Comparison of ENCODE assay signal across 25 cellular contexts in the genomic region with DNA sequence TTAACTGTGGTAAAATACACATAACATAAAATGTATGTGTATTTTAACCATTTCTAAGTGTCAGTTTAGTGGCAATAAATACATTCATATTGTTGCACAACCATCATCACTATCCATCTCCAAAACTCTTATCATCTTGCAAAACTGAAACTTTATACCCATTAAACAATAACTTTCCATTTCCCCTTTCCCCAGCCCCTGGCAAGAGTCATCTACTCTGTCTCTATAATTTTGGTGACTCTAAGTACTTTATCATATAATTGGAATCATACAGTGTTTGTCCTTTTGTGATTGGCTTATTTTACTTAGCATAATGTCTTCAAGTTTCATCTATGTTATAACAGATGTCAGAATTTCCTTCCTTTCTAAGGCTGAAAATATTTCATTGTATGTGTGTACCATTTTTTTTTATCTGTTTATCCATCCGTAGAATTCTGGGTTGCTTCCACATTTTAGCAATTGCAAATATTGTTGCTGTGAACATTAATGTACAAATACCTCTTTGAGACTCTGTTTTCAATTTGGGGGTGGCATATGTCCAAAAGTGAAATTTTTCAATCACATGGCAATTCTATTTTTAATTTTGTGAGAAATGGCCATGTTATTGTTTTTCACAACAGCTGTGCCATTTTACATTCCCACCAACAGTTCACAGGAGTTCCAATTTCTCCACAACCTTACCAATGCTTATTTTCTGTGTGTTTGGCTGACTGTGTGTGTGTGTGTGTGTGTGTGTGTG.
A peak's percentile ranks its signal among the peaks of the same experiment; 100 is the strongest.
DNase-seq lines count a peak whose midpoint lies in the region; ATAC-seq, FAIRE-seq and TF ChIP-seq lines count a peak whose summit lies in the region.
"Had no signal": no experiment of that assay in that cellular context is flagged by ENCODE, and none has a peak within 500 bp of the region (broad histone marks: within the 10 kb centered on the region; RNA-seq: fewer than 3 reads in every experiment).

No MANE protein-coding gene starts in this region.

- H3K9me3 ChIP-seq in SK-N-SH (0 out of 2 replicates have a peak, but pooled peaks cover 3% of the 10 kb centered on the region), endothelial cell of umbilical vein (replicated peaks; ENCODE audit: control insufficient read depth, insufficient read depth, low read length) (no peaks in the 10 kb centered on the region), aorta (ENCODE audit: control insufficient read depth, low read length) (no peaks in the 10 kb centered on the region), mammary epithelial cell (replicated peaks; ENCODE audit: insufficient read depth, low read length) (no peaks in the 10 kb centered on the region)
- H3K9me3 ChIP-seq: SJCRH30, vagina had no signal

- no peak for TF ChIP-seq POLR2A in endothelial cell of umbilical vein (IDR thresholded peaks at IDR 0.05; ENCODE audit: low read depth, low read length)

- 5% methylated on average over 1 of the region's 1 CpG for WGBS in SK-N-SH (ENCODE audit: low lambda C conversion rate)
- 0 to 8% methylated on average over 1 of the region's 1 CpG for WGBS in aorta, 2 donors
- WGBS in mammary epithelial cell (ENCODE audit: low coverage, missing lambda C conversion rate), result 80% methylated on average over 1 of the region's 1 CpG

- H3K9me1 ChIP-seq in endothelial cell of umbilical vein (replicated peaks; ENCODE audit: control insufficient read depth, extremely low read depth, insufficient read depth, low read length), result no peaks in the 10 kb centered on the region

- no peaks in the 10 kb centered on the region for H4K20me1 ChIP-seq in SK-N-SH (ENCODE audit: insufficient read depth)
- H4K20me1 ChIP-seq in endothelial cell of umbilical vein (replicated peaks; ENCODE audit: control insufficient read depth, extremely low read depth, insufficient read depth, low read length), result no peaks in the 10 kb centered on the region
- no peaks in the 10 kb centered on the region for H4K20me1 ChIP-seq in mammary epithelial cell (ENCODE audit: insufficient read depth, low read length)

- H3K27me3 ChIP-seq in SK-N-SH (ENCODE audit: insufficient read depth) (no peaks in the 10 kb centered on the region), endothelial cell of umbilical vein (ENCODE audit: control insufficient read depth in 2 of 2, insufficient read depth in 2 of 2, low read length in 2 of 2) (no peaks in the 10 kb centered on the region), aorta (ENCODE audit: control insufficient read depth in 1 of 2, insufficient read depth in 2 of 2, low read length in 1 of 2) (no peaks in the 10 kb centered on the region), mammary epithelial cell (ENCODE audit: insufficient read depth, low read length) (no peaks in the 10 kb centered on the region)
- H3K27me3 ChIP-seq: brain microvascular endothelial cell, SJCRH30, vagina had no signal

- BruUV-seq in endothelial cell of umbilical vein (replicated peaks; lab: Mats Ljungman, UMichigan), result no TSS peak
- no TSS peak for BruUV-seq in mammary epithelial cell (replicated peaks; lab: Mats Ljungman, UMichigan)

- CTCF ChIA-PET in SK-N-SH (lab: Yijun Ruan, JAX) (no interaction called here), endothelial cell of umbilical vein (lab: Charles Lee) (no interaction called here), mammary epithelial cell (lab: Charles Lee; ENCODE audit: low non-redundant PET) (no interaction called here)

- no peaks in the 10 kb centered on the region for H3F3A ChIP-seq in SK-N-SH (replicated peaks; ENCODE audit: insufficient read depth)

- no peak for TF ChIP-seq RAD21 in SK-N-SH (IDR thresholded peaks at IDR 0.05; ENCODE audit: low read length)

- DNase-seq in SK-N-SH (no peak), MV-4-11 (lab: John Stamatoyannopoulos, UW) (peak; percentile 82), endothelial cell of umbilical vein (ENCODE audit: low read depth, low spot score) (peak; percentile 1), aorta (no peak), mammary epithelial cell (no peak), NCI-H2081 treated with DMSO at 0.1 percent for 48 hours (lab: John Stamatoyannopoulos, UW) (no peak)
- DNase-seq in stimulated activated CD4-positive, alpha-beta T cell treated with anti-CD3 and anti-CD28 coated beads, Interleukin-4, amount 100 ng/mL, for 1 hour, result no peak
- DNase-seq: 8988T; activated CD4-positive, alpha-beta T cell treated with anti-CD3 and anti-CD28 coated beads, Interleukin-2, amount 50 U/mL, for 1 hour; brain microvascular endothelial cell; EL; glutamatergic neuron; GOT3; left cardiac atrium; mesendoderm; naive thymus-derived CD8-positive, alpha-beta T cell; NCI-H1417 treated with DMSO at 0.1 percent for 48 hours; NCI-H2171; NCI-H748 treated with DMSO at 0.1 percent for 48 hours; SJCRH30; WERI-Rb-1 had no signal

- H3K9me2 ChIP-seq in SK-N-SH, result no peaks in the 10 kb centered on the region

- no peaks in the 10 kb centered on the region for H3K79me2 ChIP-seq in SK-N-SH (ENCODE audit: insufficient read depth)
- H3K79me2 ChIP-seq in endothelial cell of umbilical vein (ENCODE audit: control insufficient read depth, insufficient read depth, low read length), result no peaks in the 10 kb centered on the region
- no peaks in the 10 kb centered on the region for H3K79me2 ChIP-seq in mammary epithelial cell (ENCODE audit: insufficient read depth, low read length)

- FAIRE-seq in endothelial cell of umbilical vein (lab: Jason Lieb, UNC), result no peak
- FAIRE-seq: HTR-8/SVneo had no signal

- no peaks in the 10 kb centered on the region for H3K36me3 ChIP-seq in SK-N-SH (replicated peaks in 1 of 2; ENCODE audit: control insufficient read depth in 1 of 2, insufficient read depth in 2 of 2, low read length in 1 of 2)
- no peaks in the 10 kb centered on the region for H3K36me3 ChIP-seq in endothelial cell of umbilical vein (ENCODE audit: control insufficient read depth in 2 of 2, extremely low read depth in 1 of 2, insufficient read depth in 2 of 2, low read length in 2 of 2)
- no peaks in the 10 kb centered on the region for H3K36me3 ChIP-seq in aorta (ENCODE audit: control insufficient read depth in 1 of 2, insufficient read depth in 2 of 2, low read length in 1 of 2)
- H3K36me3 ChIP-seq in mammary epithelial cell (ENCODE audit: insufficient read depth, low read length), result no peaks in the 10 kb centered on the region
- H3K36me3 ChIP-seq: brain microvascular endothelial cell, SJCRH30, vagina, WERI-Rb-1 had no signal

- H3K4me1 ChIP-seq in SK-N-SH (ENCODE audit: control insufficient read depth in 1 of 2, insufficient read depth in 2 of 2, low read depth in 1 of 2, low read length in 1 of 2), result no peaks in the 10 kb centered on the region; a peak in 1 of 4 replicates
- no peaks in the 10 kb centered on the region for H3K4me1 ChIP-seq in endothelial cell of umbilical vein (ENCODE audit: control insufficient read depth, extremely low read depth, insufficient read depth, low read length)
- no peaks in the 10 kb centered on the region for H3K4me1 ChIP-seq in aorta (ENCODE audit: control insufficient read depth in 1 of 2, insufficient read depth in 2 of 2, low read length in 2 of 2)
- no peaks in the 10 kb centered on the region for H3K4me1 ChIP-seq in mammary epithelial cell (ENCODE audit: insufficient read depth, low read length)
- H3K4me1 ChIP-seq: SJCRH30, vagina had no signal

- POLR2A ChIA-PET in SK-N-SH (lab: Yijun Ruan, JAX), result no interaction called here
- POLR2A ChIA-PET in endothelial cell of umbilical vein (lab: Charles Lee), result no interaction called here

- in situ Hi-C loops in mammary epithelial cell (cut with MboI; ENCODE audit: low sequenced_read_pairs in 2 of 2), result no loop called here

- TF ChIP-seq EP300 in SK-N-SH (IDR thresholded peaks at IDR 0.05; ENCODE audit: borderline replicate concordance in 1 of 2, low read depth in 1 of 2, low read length in 1 of 2), result no peak

- no peak overlapping the region for H3K4me2 ChIP-seq in SK-N-SH
- no peak overlapping the region for H3K4me2 ChIP-seq in endothelial cell of umbilical vein (ENCODE audit: insufficient read depth, low read length)
- H3K4me2 ChIP-seq in mammary epithelial cell (ENCODE audit: insufficient read depth, low read depth, low read length), result no peak overlapping the region

- ATAC-seq in SK-N-SH treated with all-trans-retinoic acid at 6 μM for 48 hours, result peak; percentile 72
- peak; percentile 71 for ATAC-seq in aorta (ENCODE audit: low FRiP score)
- ATAC-seq: left cardiac atrium; naive thymus-derived CD8-positive, alpha-beta T cell had no signal

- TF ChIP-seq CTCF in SK-N-SH (IDR thresholded peaks at IDR 0.05) (no peak), endothelial cell of umbilical vein (IDR thresholded peaks at IDR 0.05; ENCODE audit: extremely low read depth in 1 of 2, insufficient read depth in 1 of 2, low read depth in 1 of 2, low read length in 2 of 2) (no peak), mammary epithelial cell (conservative IDR thresholded peaks at IDR 0.05 in 1 of 2, IDR thresholded peaks at IDR 0.05 in 1 of 2; ENCODE audit: extremely low read depth in 1 of 2, insufficient read depth in 1 of 2, low read depth in 1 of 2, low read length in 2 of 2) (no peak)

- dilution Hi-C loops in endothelial cell of umbilical vein (cut with MboI; ENCODE audit: extremely low pct_ligation_motif_present, low sequenced_read_pairs) (no loop called here), mammary epithelial cell (cut with HindIII; ENCODE audit: low sequenced_read_pairs) (no loop called here)

- intact Hi-C loops in endothelial cell of umbilical vein (cut with micrococcal nuclease) (no loop called here), aorta (cut with DNase I) (no loop called here), mammary epithelial cell (cut with micrococcal nuclease) (no loop called here)

- H3K9ac ChIP-seq in SK-N-SH (no peak overlapping the region), endothelial cell of umbilical vein (replicated peaks; ENCODE audit: extremely low read depth, insufficient read depth, low read length) (no peak overlapping the region), mammary epithelial cell (ENCODE audit: insufficient read depth, low read length) (no peak overlapping the region)

- peak overlapping the region in 1 of 2 experiments; percentile 32; a peak in 2 of 4 replicates for H3K27ac ChIP-seq in SK-N-SH (ENCODE audit: low read depth in 2 of 2, low read length in 1 of 2)
- no peak overlapping the region for H3K27ac ChIP-seq in endothelial cell of umbilical vein (ENCODE audit: insufficient read depth, low read depth, low read length)
- H3K27ac ChIP-seq in aorta (ENCODE audit: low read depth in 1 of 2, low read length in 2 of 2), result no peak overlapping the region
- no peak overlapping the region for H3K27ac ChIP-seq in mammary epithelial cell (ENCODE audit: insufficient read depth, low read depth, low read length)
- H3K27ac ChIP-seq: brain microvascular endothelial cell, SJCRH30, vagina, WERI-Rb-1 had no signal

- H2AFZ ChIP-seq in SK-N-SH (ENCODE audit: low read depth) (no peak overlapping the region), endothelial cell of umbilical vein (ENCODE audit: low read depth, low read length) (no peak overlapping the region), mammary epithelial cell (ENCODE audit: low read depth, low read length) (no peak overlapping the region)

- H3K4me3 ChIP-seq in SK-N-SH (ENCODE audit: low read depth in 2 of 2, low read length in 1 of 2) (no peak overlapping the region), endothelial cell of umbilical vein (replicated peaks in 1 of 3; ENCODE audit: insufficient read depth in 1 of 3, low read depth in 1 of 3, low read length in 3 of 3) (no peak overlapping the region), aorta (ENCODE audit: low read length in 2 of 2) (no peak overlapping the region), mammary epithelial cell (replicated peaks in 1 of 3; ENCODE audit: insufficient read depth in 1 of 3, low read depth in 2 of 3, low read length in 3 of 3) (no peak overlapping the region)
- H3K4me3 ChIP-seq: coronary artery, SJCRH30, vagina had no signal

Comparison
In these comparisons a context has a peak if more than half of its experiments do, and no peak if none do; other contexts are left out.
1. DNase-seq: peak in MV-4-11 (single experiment) and endothelial cell of umbilical vein (single experiment); none in SK-N-SH (single experiment), aorta (0 of 2), mammary epithelial cell (single experiment), NCI-H2081 treated with DMSO at 0.1 percent for 48 hours (single experiment) and stimulated activated CD4-positive, alpha-beta T cell treated with anti-CD3 and anti-CD28 coated beads, Interleukin-4, amount 100 ng/mL, for 1 hour (single experiment).